Comparison of ENCODE assay signal across 9 cellular contexts in the genomic region with DNA sequence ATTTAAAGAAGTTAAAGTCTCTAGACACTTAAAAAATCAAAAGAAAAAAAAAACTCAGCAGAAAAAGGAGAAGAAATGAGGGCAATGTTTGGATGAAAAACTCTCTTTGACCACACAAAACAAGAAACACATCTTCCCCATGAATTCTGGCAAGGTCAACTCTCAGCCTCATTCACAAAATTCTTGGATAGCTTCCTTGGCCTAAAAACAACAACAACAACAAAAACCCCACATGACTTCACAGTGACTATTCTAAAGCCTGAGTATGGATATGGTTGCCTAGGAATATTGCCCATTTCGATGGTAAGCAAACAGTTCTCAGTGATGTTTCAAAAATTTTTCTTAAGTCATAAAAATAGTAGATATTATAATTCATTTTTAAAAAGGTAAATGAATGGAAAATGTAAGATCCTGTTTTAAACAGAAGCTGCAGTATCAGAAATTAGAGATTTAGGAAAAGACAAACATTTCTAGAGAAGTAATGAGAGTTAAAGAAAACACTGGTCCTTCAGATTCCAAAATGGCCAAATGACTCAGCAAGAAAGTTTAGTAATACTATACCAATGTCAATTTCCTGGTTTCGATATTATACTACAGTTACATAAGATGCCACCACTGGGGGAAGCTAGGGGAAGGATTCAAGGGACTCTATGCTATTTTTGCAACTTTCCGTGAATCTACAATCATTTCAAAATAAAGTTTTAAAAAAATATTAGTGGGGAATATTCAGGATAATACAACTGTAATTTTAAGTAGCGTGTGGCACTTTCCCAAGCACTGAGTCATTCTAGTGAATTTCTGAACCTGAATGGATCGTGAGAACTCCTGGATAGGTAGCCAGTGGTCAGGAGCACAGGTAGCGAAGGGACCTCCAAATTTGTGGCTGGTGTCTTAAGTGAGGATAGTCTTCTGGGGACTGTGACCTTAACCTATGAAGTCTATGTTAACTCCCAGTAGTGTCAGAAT. TPM values are rescaled to one million over a fixed set of nuclear protein-coding genes. Genes with fewer than 3 reads are reported as not detected.
DNase-seq lines count a peak whose midpoint lies in the region; ATAC-seq, FAIRE-seq and TF ChIP-seq lines count a peak whose summit lies in the region.
"Had no signal": no experiment of that assay in that cellular context is flagged by ENCODE, and none has a peak within 500 bp of the region (broad histone marks: within the 10 kb centered on the region; RNA-seq: fewer than 3 reads in every experiment).

No MANE protein-coding gene starts in this region.

- H3K36me3 Mint-ChIP-seq in astrocyte (ENCODE audit: low read depth, unreplicated experiment): peaks cover 19% of the 10 kb centered on the region

- no peak overlapping the region for H3K4me3 Mint-ChIP-seq in astrocyte (ENCODE audit: unreplicated experiment)
- H3K4me3 Mint-ChIP-seq: naive B cell had no signal

- H3K27me3 Mint-ChIP-seq in astrocyte (ENCODE audit: low read depth, unreplicated experiment): no peaks in the 10 kb centered on the region
- H3K27me3 Mint-ChIP-seq: naive B cell had no signal

- peak overlapping the region; percentile 61 for H3K4me2 ChIP-seq in astrocyte (ENCODE audit: low read length)

- peak overlapping the region; percentile 64 for H3K27ac ChIP-seq in astrocyte (ENCODE audit: low read depth, low read length)
- peak overlapping the region; percentile 53 for H3K27ac ChIP-seq in upper lobe of right lung

- H2AFZ ChIP-seq in astrocyte (ENCODE audit: low read depth, low read length): no peak overlapping the region

- peak overlapping the region; percentile 89 for H3K27ac Mint-ChIP-seq in astrocyte (ENCODE audit: unreplicated experiment)

- H3K4me1 ChIP-seq in astrocyte (ENCODE audit: insufficient read depth, low read length): peaks cover 14% of the 10 kb centered on the region
- peaks cover 7% of the 10 kb centered on the region for H3K4me1 ChIP-seq in upper lobe of right lung

- H3K9me3 Mint-ChIP-seq in astrocyte (ENCODE audit: unreplicated experiment): no peaks in the 10 kb centered on the region

- FAIRE-seq in astrocyte (lab: Jason Lieb, UNC): peak; percentile 9

- H4K20me1 ChIP-seq in astrocyte (ENCODE audit: insufficient read depth, low read length): no peaks in the 10 kb centered on the region

- TF ChIP-seq CTCF in astrocyte (IDR thresholded peaks at IDR 0.05; ENCODE audit: insufficient read depth, low read depth, low read length): no peak
- TF ChIP-seq CTCF in upper lobe of right lung (IDR thresholded peaks at IDR 0.05): no peak

- intact Hi-C loops in upper lobe of right lung (cut with DNase I): no loop called here

- ATAC-seq in upper lobe of right lung (peak; percentile 72), GM21515 (IDR thresholded peaks at IDR 0.05; ENCODE audit: unreplicated experiment) (no peak)

- H3K4me1 Mint-ChIP-seq in astrocyte (ENCODE audit: low read depth, unreplicated experiment): peaks cover 10% of the 10 kb centered on the region

- DNase-seq in NCI-H510A treated with DMSO at 0.1 percent for 48 hours (lab: John Stamatoyannopoulos, UW): peak; percentile 3
- DNase-seq in NCI-H510A (lab: John Stamatoyannopoulos, UW): no peak
- peak; percentile 58 for DNase-seq in astrocyte (ENCODE audit: low read depth)
- DNase-seq in kidney glomerular epithelial cell (lab: John Stamatoyannopoulos, UW): peak; percentile 15
- no peak for DNase-seq in upper lobe of right lung
- DNase-seq in activated CD8-positive, alpha-beta memory T cell treated with anti-CD3 and anti-CD28 coated beads for 24 hours: no peak
- no peak for DNase-seq in activated CD8-positive, alpha-beta memory T cell treated with anti-CD3 and anti-CD28 coated beads, Interleukin-2, amount 50 U/mL, for 48 hours
- DNase-seq: naive B cell had no signal

- H3K9ac ChIP-seq in astrocyte (ENCODE audit: low read length): peak overlapping the region; percentile 8

- H3K79me2 ChIP-seq in astrocyte (ENCODE audit: insufficient read depth, low read length): peaks cover 29% of the 10 kb centered on the region

- H3K9me3 ChIP-seq in astrocyte (ENCODE audit: insufficient read depth, low read depth, low read length) (no peaks in the 10 kb centered on the region), upper lobe of right lung (no peaks in the 10 kb centered on the region)

- H3K27me3 ChIP-seq in astrocyte (ENCODE audit: insufficient read depth, low read length) (no peaks in the 10 kb centered on the region), upper lobe of right lung (no peaks in the 10 kb centered on the region)

- peak overlapping the region; percentile 26 for H3K4me3 ChIP-seq in astrocyte (ENCODE audit: insufficient read depth, low read depth, low read length)
- no peak overlapping the region for H3K4me3 ChIP-seq in upper lobe of right lung

- no peaks in the 10 kb centered on the region for H3K36me3 ChIP-seq in astrocyte (ENCODE audit: insufficient read depth, low read length)
- peaks cover 2% of the 10 kb centered on the region for H3K36me3 ChIP-seq in upper lobe of right lung

RNA-seq across cellular contexts. Expression of gene TMCC1, which starts 37.8 kb away (rescaled TPM):
- total RNA-seq in astrocyte (36.4 and 37.9 TPM in 2 replicates), upper lobe of right lung (42.3 TPM)

Comparison
In these comparisons a context has a peak if more than half of its experiments do, and no peak if none do; other contexts are left out.
1. DNase-seq: peak in NCI-H510A treated with DMSO at 0.1 percent for 48 hours (single experiment), astrocyte (single experiment) and kidney glomerular epithelial cell (single experiment); none in NCI-H510A (single experiment), upper lobe of right lung (single experiment), activated CD8-positive, alpha-beta memory T cell treated with anti-CD3 and anti-CD28 coated beads for 24 hours (single experiment) and activated CD8-positive, alpha-beta memory T cell treated with anti-CD3 and anti-CD28 coated beads, Interleukin-2, amount 50 U/mL, for 48 hours (single experiment).